ENCODE assay signal across 8 cellular contexts in genomic region chr17:81322271-81323082, GRCh38. TPM values are rescaled to one million over a fixed set of nuclear protein-coding genes. Genes with fewer than 3 reads are reported as not detected.
DNase-seq lines count a peak whose midpoint lies in the region; ATAC-seq and TF ChIP-seq lines count a peak whose summit lies in the region.

No MANE protein-coding gene starts in this region.

- no peak overlapping the region for H3K18ac ChIP-seq in mesenchymal stem cell (ENCODE audit: low read depth in 1 of 2, low read length in 2 of 2)

- H2AK5ac ChIP-seq in mesenchymal stem cell (ENCODE audit: low read length, severe bottlenecking): no peak overlapping the region

- peaks cover 3 to 36% of the 10 kb centered on the region in 2 experiments for H3K27me3 ChIP-seq in mesenchymal stem cell (ENCODE audit: control insufficient read depth in 1 of 2, insufficient read depth in 1 of 2, low read length in 2 of 2)
- H3K27me3 ChIP-seq in gastroesophageal sphincter: no peaks in the 10 kb centered on the region

- no peaks in the 10 kb centered on the region for H3K36me3 Mint-ChIP-seq in activated CD4-positive, alpha-beta memory T cell treated with anti-CD3 and anti-CD28 coated beads for 36 hours

- ATAC-seq in left colon (peak; percentile 54), gastroesophageal sphincter (no peak)

- H3K4me3 Mint-ChIP-seq in activated CD4-positive, alpha-beta memory T cell treated with anti-CD3 and anti-CD28 coated beads for 36 hours: no peak overlapping the region

- 92% methylated on average over 34 of the region's 34 CpGs for WGBS in mesenchymal stem cell
- WGBS in gastroesophageal sphincter (ENCODE audit: low coverage in 1 of 2), 2 donors: 100% methylated on average over 1 to 2 of the region's 34 CpGs

- no peak overlapping the region for H3K27ac Mint-ChIP-seq in activated CD4-positive, alpha-beta memory T cell treated with anti-CD3 and anti-CD28 coated beads for 36 hours

- CTCF ChIA-PET in activated CD4-positive, alpha-beta memory T cell treated with anti-CD3 and anti-CD28 coated beads for 36 hours (lab: Charles Lee): interaction anchor here (0.9 to 1.8 kb wide), 8 partner anchors 8 to 32 kb away, joined by 3 to 7 read pairs (median 4); partner anchors contain the start of gene SLC38A10

- H3K23ac ChIP-seq in mesenchymal stem cell (ENCODE audit: low read length in 2 of 2): no peak overlapping the region

- H3K14ac ChIP-seq in mesenchymal stem cell (ENCODE audit: low read length in 2 of 2): no peak overlapping the region

- no peak for TF ChIP-seq POLR2A in gastroesophageal sphincter (IDR thresholded peaks at IDR 0.05)

- no peak overlapping the region for H3K27ac ChIP-seq in mesenchymal stem cell (ENCODE audit: low read length, poor library complexity, severe bottlenecking)
- no peak overlapping the region for H3K27ac ChIP-seq in gastroesophageal sphincter

- H3K9ac ChIP-seq in mesenchymal stem cell (ENCODE audit: low read length): no peak overlapping the region

- no peak overlapping the region for H2BK120ac ChIP-seq in mesenchymal stem cell (ENCODE audit: low read depth, low read length)

- H3K4me1 Mint-ChIP-seq in activated CD4-positive, alpha-beta memory T cell treated with anti-CD3 and anti-CD28 coated beads for 36 hours (ENCODE audit: low read depth): no peaks in the 10 kb centered on the region

- TF ChIP-seq EP300 in gastroesophageal sphincter (IDR thresholded peaks at IDR 0.05): no peak

- H2BK15ac ChIP-seq in mesenchymal stem cell (ENCODE audit: low read depth, poor library complexity, severe bottlenecking): no peak overlapping the region

- no peaks in the 10 kb centered on the region for H3K9me3 Mint-ChIP-seq in activated CD4-positive, alpha-beta memory T cell treated with anti-CD3 and anti-CD28 coated beads for 36 hours

- peak in 1 of 4 experiments; percentile 26 for TF ChIP-seq CTCF in gastroesophageal sphincter (IDR thresholded peaks at IDR 0.05)

- H3K4me3 ChIP-seq in mesenchymal stem cell (ENCODE audit: insufficient read depth in 1 of 2, low read depth in 1 of 2, low read length in 2 of 2): no peak overlapping the region
- no peak overlapping the region for H3K4me3 ChIP-seq in gastroesophageal sphincter

- no peaks in the 10 kb centered on the region for H3K36me3 ChIP-seq in mesenchymal stem cell (ENCODE audit: control insufficient read depth in 1 of 2, insufficient read depth in 2 of 2, low read depth in 1 of 2, low read length in 2 of 2)
- H3K36me3 ChIP-seq in gastroesophageal sphincter: no peaks in the 10 kb centered on the region

- H3K27me3 Mint-ChIP-seq in activated CD4-positive, alpha-beta memory T cell treated with anti-CD3 and anti-CD28 coated beads for 36 hours: peaks cover 1% of the 10 kb centered on the region

- H3K9me3 ChIP-seq in mesenchymal stem cell (ENCODE audit: control insufficient read depth, low read length) (no peaks in the 10 kb centered on the region), gastroesophageal sphincter (no peaks in the 10 kb centered on the region)

- peak; percentile 36 for DNase-seq in CD1c-positive myeloid dendritic cell (ENCODE audit: extremely low spot score)
- peak in 49 of 76 experiments; percentile 1 to 60 (median 21) for DNase-seq in HUDEP-2 (lab: John Stamatoyannopoulos, UW; ENCODE audit: unreplicated experiment in 76 of 76)
- peak; percentile 69 for DNase-seq in activated CD4-positive, alpha-beta memory T cell treated with anti-CD3 and anti-CD28 coated beads for 36 hours
- no peak for DNase-seq in left colon
- no peak for DNase-seq in mesenchymal stem cell
- no peak for DNase-seq in NCI-H187 treated with DMSO at 0.1 percent for 48 hours (lab: John Stamatoyannopoulos, UW)
- DNase-seq in NCI-H1105 treated with DMSO at 0.1 percent for 48 hours (lab: John Stamatoyannopoulos, UW): no peak

- intact Hi-C loops in activated CD4-positive, alpha-beta memory T cell treated with anti-CD3 and anti-CD28 coated beads for 36 hours (cut with micrococcal nuclease): no loop called here
- intact Hi-C loops in left colon (cut with DNase I, micrococcal nuclease): no loop called here

- POLR2A ChIA-PET in activated CD4-positive, alpha-beta memory T cell treated with anti-CD3 and anti-CD28 coated beads for 36 hours (lab: Charles Lee): interaction anchor here (0.5 to 0.6 kb wide), 2 partner anchors 37 to 815 kb away, joined by 3 to 5 read pairs; no protein-coding TSS in a partner anchor

- no peaks in the 10 kb centered on the region for H3K79me1 ChIP-seq in mesenchymal stem cell (replicated peaks; ENCODE audit: low read length, poor library complexity, severe bottlenecking)

- no peak overlapping the region for H2AFZ ChIP-seq in mesenchymal stem cell (ENCODE audit: low read depth, low read length)

- no peak overlapping the region for H2BK12ac ChIP-seq in mesenchymal stem cell (ENCODE audit: low read length in 2 of 2)

- H2BK5ac ChIP-seq in mesenchymal stem cell (ENCODE audit: low read depth, low read length, poor library complexity, severe bottlenecking): no peak overlapping the region

- H3K4me1 ChIP-seq in mesenchymal stem cell (ENCODE audit: control insufficient read depth, insufficient read depth, low read depth, low read length) (peaks cover 2% of the 10 kb centered on the region), gastroesophageal sphincter (peaks cover 0 to 23% (median 0%) of the 10 kb centered on the region in 3 donors)

- H4K8ac ChIP-seq in mesenchymal stem cell (ENCODE audit: low read length): no peak overlapping the region

- no peak overlapping the region for H3K4ac ChIP-seq in mesenchymal stem cell (ENCODE audit: low read depth in 1 of 2, low read length in 2 of 2)

- no peak overlapping the region for H3K4me2 ChIP-seq in mesenchymal stem cell (ENCODE audit: low read length, poor library complexity, severe bottlenecking)

- no peak overlapping the region for H4K91ac ChIP-seq in mesenchymal stem cell (ENCODE audit: low read length)

RNA-seq across cellular contexts. Expression of gene SLC38A10, which starts 27.4 kb away (rescaled TPM):
- total RNA-seq in activated CD4-positive, alpha-beta memory T cell treated with anti-CD3 and anti-CD28 coated beads for 36 hours: 10 to 100 TPM; 60.7 to 60.9 TPM
- total RNA-seq in left colon (10 to 100 TPM; 84.7 to 86.7 TPM), gastroesophageal sphincter (10 to 100 TPM; 70.5 to 99.6 (median 81.8) TPM)
- polyA plus RNA-seq in mesenchymal stem cell (2013, experiment 1 of 2): 54.5 TPM
- polyA plus RNA-seq in mesenchymal stem cell (2013, experiment 2 of 2): 52.5 TPM

Comparison
In these comparisons a context has a peak if more than half of its experiments do, and no peak if none do; other contexts are left out.
1. DNase-seq: peak in CD1c-positive myeloid dendritic cell (single experiment), HUDEP-2 (49 of 76) and activated CD4-positive, alpha-beta memory T cell treated with anti-CD3 and anti-CD28 coated beads for 36 hours (single experiment); none in left colon (0 of 2), mesenchymal stem cell (single experiment), NCI-H187 treated with DMSO at 0.1 percent for 48 hours (single experiment) and NCI-H1105 treated with DMSO at 0.1 percent for 48 hours (single experiment).